Comparison of ENCODE assay signal across 14 cellular contexts in genomic region chr1:201260236-201260591, GRCh38. TPM values are rescaled to one million over a fixed set of nuclear protein-coding genes. Genes with fewer than 3 reads are reported as not detected.
DNase-seq lines count a peak whose midpoint lies in the region; TF ChIP-seq lines count a peak whose summit lies in the region.
"Had no signal": no experiment of that assay in that cellular context is flagged by ENCODE, and none has a peak within 500 bp of the region (broad histone marks: within the 10 kb centered on the region; RNA-seq: fewer than 3 reads in every experiment).

No MANE protein-coding gene starts in this region.

- H3K9me3 Mint-ChIP-seq in glutamatergic neuron (ENCODE audit: unreplicated experiment), result peaks cover 2% of the 10 kb centered on the region
- H3K9me3 Mint-ChIP-seq in neural progenitor cell, result no peaks in the 10 kb centered on the region
- no peaks in the 10 kb centered on the region for H3K9me3 Mint-ChIP-seq in chondrocyte (ENCODE audit: low read depth)
- H3K9me3 Mint-ChIP-seq: naive B cell had no signal

- H3K9me3 ChIP-seq in neural progenitor cell (ENCODE audit: low read depth) (no peaks in the 10 kb centered on the region), OCI-LY7 (ENCODE audit: low read length) (no peaks in the 10 kb centered on the region)
- H3K9me3 ChIP-seq: adrenal gland had no signal

- intact Hi-C loops in OCI-LY7 (cut with micrococcal nuclease; ENCODE audit: unreplicated experiment), result no loop called here

- DNase-seq in COR-L47 (lab: John Stamatoyannopoulos, UW) (peak; percentile 79), SW480 (ENCODE audit: low spot score) (peak; percentile 32), glutamatergic neuron (no peak), neural progenitor cell (ENCODE audit: low spot score) (no peak), OCI-LY7 (ENCODE audit: low spot score) (no peak), GF-D8 (lab: John Stamatoyannopoulos, UW) (no peak), chondrocyte (ENCODE audit: low spot score) (no peak)
- no peak for DNase-seq in stimulated activated CD4-positive, alpha-beta T cell treated with anti-CD3 and anti-CD28 coated beads, Interleukin-4, amount 100 ng/mL, for 4 hours
- DNase-seq: C1 segment of cervical spinal cord; effector CD8-positive, alpha-beta T cell; GDM1; naive B cell; PC-3 had no signal

- H3K4me3 ChIP-seq in neural progenitor cell, result peak overlapping the region; percentile 39
- H3K4me3 ChIP-seq in OCI-LY7 (ENCODE audit: low read depth, low read length, poor library complexity, severe bottlenecking), result no peak overlapping the region
- H3K4me3 ChIP-seq: adrenal gland had no signal

- H4K20me1 ChIP-seq in neural progenitor cell (ENCODE audit: low read depth), result no peaks in the 10 kb centered on the region
- no peaks in the 10 kb centered on the region for H4K20me1 ChIP-seq in OCI-LY7 (ENCODE audit: insufficient read depth, low read length)

- H2AFZ ChIP-seq in neural progenitor cell (replicated peaks) (peak overlapping the region; percentile 78), OCI-LY7 (ENCODE audit: low read length) (no peak overlapping the region)

- peaks cover 22% of the 10 kb centered on the region for H3K27me3 ChIP-seq in neural progenitor cell

- H3K4me2 ChIP-seq in neural progenitor cell (peak overlapping the region; percentile 66), OCI-LY7 (ENCODE audit: low read length) (no peak overlapping the region)

- H3K27ac Mint-ChIP-seq in glutamatergic neuron (ENCODE audit: unreplicated experiment), result no peak overlapping the region
- H3K27ac Mint-ChIP-seq in neural progenitor cell, result no peak overlapping the region
- no peak overlapping the region for H3K27ac Mint-ChIP-seq in chondrocyte (ENCODE audit: unreplicated experiment)
- H3K27ac Mint-ChIP-seq: naive B cell had no signal

- H3K27me3 Mint-ChIP-seq in glutamatergic neuron (ENCODE audit: unreplicated experiment) (peaks cover 3% of the 10 kb centered on the region), neural progenitor cell (ENCODE audit: insufficient read depth, low read depth) (peaks cover 9% of the 10 kb centered on the region), chondrocyte (ENCODE audit: low read depth) (no peaks in the 10 kb centered on the region)

- H3K4me1 ChIP-seq in neural progenitor cell (peaks cover 4% of the 10 kb centered on the region), OCI-LY7 (ENCODE audit: insufficient read depth, low read length, poor library complexity, severe bottlenecking) (no peaks in the 10 kb centered on the region)
- H3K4me1 ChIP-seq: adrenal gland had no signal

- H3K4me1 Mint-ChIP-seq in glutamatergic neuron (ENCODE audit: low read depth, unreplicated experiment) (no peaks in the 10 kb centered on the region), neural progenitor cell (peaks cover 3% of the 10 kb centered on the region), chondrocyte (ENCODE audit: low read depth) (peaks cover 15% of the 10 kb centered on the region)
- H3K4me1 Mint-ChIP-seq: naive B cell had no signal

- H3K79me2 ChIP-seq in neural progenitor cell (ENCODE audit: low read depth), result no peaks in the 10 kb centered on the region
- H3K79me2 ChIP-seq in OCI-LY7 (ENCODE audit: insufficient read depth, low read depth, low read length), result no peaks in the 10 kb centered on the region

- CTCF ChIA-PET in OCI-LY7 (lab: Charles Lee; ENCODE audit: unreplicated experiment), result no interaction called here

- H3F3A ChIP-seq in neural progenitor cell (ENCODE audit: low read depth), result no peaks in the 10 kb centered on the region

- POLR2A ChIA-PET in OCI-LY7 (lab: Charles Lee), result no interaction called here

- no peaks in the 10 kb centered on the region for H3K9me2 ChIP-seq in OCI-LY7 (ENCODE audit: insufficient read depth, low read length)

- H3K9ac ChIP-seq in neural progenitor cell, result no peak overlapping the region

- no peaks in the 10 kb centered on the region for H3K36me3 ChIP-seq in neural progenitor cell
- H3K36me3 ChIP-seq in OCI-LY7 (ENCODE audit: insufficient read depth, low read length), result no peaks in the 10 kb centered on the region
- H3K36me3 ChIP-seq: adrenal gland had no signal

- no peak for TF ChIP-seq CTCF in glutamatergic neuron (IDR thresholded peaks at IDR 0.05; ENCODE audit: partially characterized antibody, unreplicated experiment)
- no peak for TF ChIP-seq CTCF in neural progenitor cell (IDR thresholded peaks at IDR 0.05)
- no peak for TF ChIP-seq CTCF in OCI-LY7 (conservative IDR thresholded peaks at IDR 0.05; ENCODE audit: low read length)
- no peak for TF ChIP-seq CTCF in chondrocyte (IDR thresholded peaks at IDR 0.05)

- H3K36me3 Mint-ChIP-seq in glutamatergic neuron (ENCODE audit: unreplicated experiment), result no peaks in the 10 kb centered on the region
- no peaks in the 10 kb centered on the region for H3K36me3 Mint-ChIP-seq in neural progenitor cell
- no peaks in the 10 kb centered on the region for H3K36me3 Mint-ChIP-seq in chondrocyte (ENCODE audit: low read depth)
- H3K36me3 Mint-ChIP-seq: naive B cell had no signal

- H3K27ac ChIP-seq in neural progenitor cell, result no peak overlapping the region
- no peak overlapping the region for H3K27ac ChIP-seq in OCI-LY7 (ENCODE audit: low read depth, low read length, poor library complexity, severe bottlenecking)
- H3K27ac ChIP-seq: adrenal gland had no signal

- no TSS peak for BruUV-seq in OCI-LY7 (replicated peaks; lab: Mats Ljungman, UMichigan)

- H3K4me3 Mint-ChIP-seq in glutamatergic neuron (ENCODE audit: unreplicated experiment), result peak overlapping the region; percentile 58
- no peak overlapping the region for H3K4me3 Mint-ChIP-seq in neural progenitor cell
- H3K4me3 Mint-ChIP-seq in chondrocyte (ENCODE audit: unreplicated experiment), result no peak overlapping the region

RNA-seq across cellular contexts. Expression of gene PKP1, which starts 23.1 kb away (rescaled TPM):
- not detected for total RNA-seq in glutamatergic neuron (ENCODE audit: unreplicated experiment)
- total RNA-seq in neural progenitor cell (ENCODE audit: low replicate concordance), result 0.02 TPM in 1 of 2 replicates, not detected in the other
- total RNA-seq in OCI-LY7 (2014; rRNA removed; shearing (Covaris generic)), result not detected in 2 replicates
- not detected in 2 replicates for total RNA-seq in OCI-LY7 (2022)
- 0.07 to 4.1 TPM (median 4.0 TPM) in 3 replicates for total RNA-seq in chondrocyte

Comparison
In these comparisons a context has a peak if more than half of its experiments do, and no peak if none do; other contexts are left out.
1. DNase-seq: peak in COR-L47 (single experiment) and SW480 (single experiment); none in glutamatergic neuron (single experiment), neural progenitor cell (single experiment), OCI-LY7 (single experiment), stimulated activated CD4-positive, alpha-beta T cell treated with anti-CD3 and anti-CD28 coated beads, Interleukin-4, amount 100 ng/mL, for 4 hours (0 of 2), GF-D8 (single experiment) and chondrocyte (single experiment).